In genomic region chr13:45373116-45373606, GRCh38 we compare ENCODE assay signal across 1 cellular context.
TF ChIP-seq lines count a peak whose summit lies in the region.

No MANE protein-coding gene starts in this region.

TF ChIP-seq in HEK293, 187 proteins besides CTCF, POLR2A, EP300 and RAD21 (continued from another document):
- 0 out of 2 replicates have a peak, but pooled peaks have one; percentile 47 for TF ChIP-seq INSM2 (tag by site-specific recombination; IDR thresholded peaks at IDR 0.05)
- no peak for TF ChIP-seq ZNF513 (tag by site-specific recombination; IDR thresholded peaks at IDR 0.05)
- TF ChIP-seq ZBTB11 (tag by site-specific recombination; conservative IDR thresholded peaks at IDR 0.05; ENCODE audit: low read depth) = no peak
- TF ChIP-seq KLF10 (tag by site-specific recombination; IDR thresholded peaks at IDR 0.05) = 0 out of 2 replicates have a peak, but pooled peaks have one; percentile 32
- peak; percentile 14; the same call in 1 of the 2 replicates for TF ChIP-seq ZNF600 (tag by site-specific recombination; IDR thresholded peaks at IDR 0.05)
- TF ChIP-seq ZEB2 (tag by site-specific recombination; IDR thresholded peaks at IDR 0.05) = no peak
- TF ChIP-seq ZNF10 (tag by site-specific recombination; IDR thresholded peaks at IDR 0.05) = no peak
- no peak for TF ChIP-seq ZNF214 (tag by site-specific recombination; IDR thresholded peaks at IDR 0.05; ENCODE audit: borderline replicate concordance)
- peak; percentile 68 for TF ChIP-seq ZNF629 (tag by site-specific recombination; IDR thresholded peaks at IDR 0.05)
- no peak for TF ChIP-seq YY1 (tag by site-specific recombination; IDR thresholded peaks at IDR 0.05)
- TF ChIP-seq ZFP69B (tag by site-specific recombination; IDR thresholded peaks at IDR 0.05) = 0 out of 2 replicates have a peak, but pooled peaks have one; percentile 9
- TF ChIP-seq ZNF24 (tag by site-specific recombination; IDR thresholded peaks at IDR 0.05) = peak; percentile 13; the same call in 1 of the 2 replicates
- TF ChIP-seq KLF9 (tag by site-specific recombination; IDR thresholded peaks at IDR 0.05; ENCODE audit: low read depth) = no peak
